Comparison of ENCODE assay signal across 10 cellular contexts in the genomic region with DNA sequence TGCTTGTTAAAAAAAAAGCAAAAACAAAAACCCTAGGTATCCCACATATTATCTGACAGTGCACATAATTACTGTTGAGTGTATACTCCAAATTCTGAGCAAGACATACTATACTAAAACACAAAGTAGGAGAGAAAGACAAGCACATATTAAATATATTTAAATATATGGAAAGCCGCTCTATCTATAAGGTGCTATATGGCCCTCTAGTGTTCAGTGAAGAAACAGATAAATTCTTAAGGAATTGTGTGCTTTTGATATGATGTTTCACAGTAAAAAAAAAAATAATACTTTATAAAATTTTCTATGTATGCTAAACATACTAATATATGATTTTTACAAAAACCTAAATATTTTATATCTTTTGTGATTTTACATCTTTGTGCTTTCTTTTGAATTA.
DNase-seq lines count a peak whose midpoint lies in the region; ATAC-seq, FAIRE-seq and TF ChIP-seq lines count a peak whose summit lies in the region.
"Had no signal": no experiment of that assay in that cellular context is flagged by ENCODE, and none has a peak within 500 bp of the region (broad histone marks: within the 10 kb centered on the region; RNA-seq: fewer than 3 reads in every experiment).

No MANE protein-coding gene starts in this region.

- H3K9me3 Mint-ChIP-seq in activated naive CD4-positive, alpha-beta T cell treated with anti-CD3 and anti-CD28 coated beads, Interleukin-2, amount 10 ng/mL, durations not matched to agents 7 days and 5 days: no peaks in the 10 kb centered on the region
- H3K9me3 Mint-ChIP-seq: activated CD4-positive, alpha-beta T cell treated with anti-CD3 and anti-CD28 coated beads, Interleukin-2, amount 10 ng/mL, durations not matched to agents 7 days and 5 days; stimulated activated effector memory CD8-positive, alpha-beta T cell treated with anti-CD3 and anti-CD28 coated beads, Interleukin-12 subunit alpha, Interleukin-12 subunit beta, amount 100 ng/mL, for 72 hours had no signal

- CTCF ChIA-PET in HepG2 (lab: Yijun Ruan, JAX; ENCODE audit: low intra/inter-chr PET ratio, low total read pairs): no interaction called here
- CTCF ChIA-PET in activated naive CD4-positive, alpha-beta T cell treated with anti-CD3 and anti-CD28 coated beads, Interleukin-2, amount 10 ng/mL, durations not matched to agents 7 days and 5 days (lab: Charles Lee): interaction anchor here (0.7 to 1.3 kb wide), 3 partner anchors 11 to 684 kb away, joined by 3 to 5 read pairs (median 3); no protein-coding TSS in a partner anchor

- POLR2A ChIA-PET in HepG2 (lab: Yijun Ruan, JAX): no interaction called here

- intact Hi-C loops in HepG2 (cut with micrococcal nuclease; ENCODE audit: unreplicated experiment) (no loop called here), posterior vena cava (cut with DNase I) (no loop called here)

- no peak for FAIRE-seq in HepG2 (lab: Jason Lieb, UNC)

- no peak overlapping the region for H3K4me3 Mint-ChIP-seq in activated naive CD4-positive, alpha-beta T cell treated with anti-CD3 and anti-CD28 coated beads, Interleukin-2, amount 10 ng/mL, durations not matched to agents 7 days and 5 days
- H3K4me3 Mint-ChIP-seq: activated CD4-positive, alpha-beta T cell treated with anti-CD3 and anti-CD28 coated beads, Interleukin-2, amount 10 ng/mL, durations not matched to agents 7 days and 5 days; stimulated activated effector memory CD8-positive, alpha-beta T cell treated with anti-CD3 and anti-CD28 coated beads, Interleukin-12 subunit alpha, Interleukin-12 subunit beta, amount 100 ng/mL, for 72 hours had no signal

- peaks cover 23% of the 10 kb centered on the region for H3K4me1 Mint-ChIP-seq in activated naive CD4-positive, alpha-beta T cell treated with anti-CD3 and anti-CD28 coated beads, Interleukin-2, amount 10 ng/mL, durations not matched to agents 7 days and 5 days

- H3K27ac Mint-ChIP-seq in activated naive CD4-positive, alpha-beta T cell treated with anti-CD3 and anti-CD28 coated beads, Interleukin-2, amount 10 ng/mL, durations not matched to agents 7 days and 5 days: no peak overlapping the region
- H3K27ac Mint-ChIP-seq: activated CD4-positive, alpha-beta T cell treated with anti-CD3 and anti-CD28 coated beads, Interleukin-2, amount 10 ng/mL, durations not matched to agents 7 days and 5 days; stimulated activated effector memory CD8-positive, alpha-beta T cell treated with anti-CD3 and anti-CD28 coated beads, Interleukin-12 subunit alpha, Interleukin-12 subunit beta, amount 100 ng/mL, for 72 hours had no signal

- no peak overlapping the region for H3K4me3 ChIP-seq in HepG2 (replicated peaks in 1 of 3; ENCODE audit: insufficient read depth in 1 of 3, low read depth in 2 of 3, low read length in 3 of 3)
- no peak overlapping the region for H3K4me3 ChIP-seq in effector memory CD4-positive, alpha-beta T cell (ENCODE audit: insufficient read depth, low read depth, low read length, poor library complexity, severe bottlenecking)

- TF ChIP-seq POLR2A in HepG2 (IDR thresholded peaks at IDR 0.05; ENCODE audit: insufficient read depth in 1 of 2, low read depth in 2 of 2, low read length in 2 of 2): no peak

- peak; percentile 9 for DNase-seq in COR-L47 (lab: John Stamatoyannopoulos, UW)
- DNase-seq in HepG2 (ENCODE audit: low spot score): peak; percentile 4
- DNase-seq in GDM1 (lab: John Stamatoyannopoulos, UW): no peak
- DNase-seq in posterior vena cava (ENCODE audit: low spot score): no peak
- DNase-seq in activated naive CD4-positive, alpha-beta T cell treated with anti-CD3 and anti-CD28 coated beads, Interleukin-2, amount 10 ng/mL, durations not matched to agents 7 days and 5 days: no peak
- no peak for DNase-seq in effector memory CD4-positive, alpha-beta T cell
- DNase-seq: activated CD4-positive, alpha-beta T cell treated with anti-CD3 and anti-CD28 coated beads, Interleukin-2, amount 10 ng/mL, durations not matched to agents 7 days and 5 days had no signal

- H2AFZ ChIP-seq in HepG2 (ENCODE audit: low read length): no peak overlapping the region

- H3K36me3 Mint-ChIP-seq in activated naive CD4-positive, alpha-beta T cell treated with anti-CD3 and anti-CD28 coated beads, Interleukin-2, amount 10 ng/mL, durations not matched to agents 7 days and 5 days: peaks cover 23% of the 10 kb centered on the region
- H3K36me3 Mint-ChIP-seq: stimulated activated effector memory CD8-positive, alpha-beta T cell treated with anti-CD3 and anti-CD28 coated beads, Interleukin-12 subunit alpha, Interleukin-12 subunit beta, amount 100 ng/mL, for 72 hours had no signal

- TF ChIP-seq EP300 in Ishikawa (IDR thresholded peaks at IDR 0.05; ENCODE audit: borderline replicate concordance) (no peak), HepG2 (IDR thresholded peaks at IDR 0.05; ENCODE audit: low read depth in 2 of 2, low read length in 2 of 2) (no peak), HepG2 (CRISPR knock-in tag; IDR thresholded peaks at IDR 0.05; ENCODE audit: borderline replicate concordance) (no peak)

- no peaks in the 10 kb centered on the region for H3K27me3 ChIP-seq in HepG2 (ENCODE audit: control insufficient read depth in 1 of 2, insufficient read depth in 2 of 2, low read length in 2 of 2)
- no peaks in the 10 kb centered on the region for H3K27me3 ChIP-seq in effector memory CD4-positive, alpha-beta T cell (replicated peaks; ENCODE audit: control insufficient read depth, insufficient read depth, low read length, poor library complexity, severe bottlenecking)

- BruUV-seq in HepG2 (replicated peaks; lab: Mats Ljungman, UMichigan): no TSS peak

- no peak overlapping the region for H3K9ac ChIP-seq in HepG2 (ENCODE audit: insufficient read depth, low read depth, low read length)

- H3K79me2 ChIP-seq in HepG2 (ENCODE audit: insufficient read depth, low read length): no peaks in the 10 kb centered on the region

- ATAC-seq in HepG2: no peak
- ATAC-seq: stimulated activated effector memory CD8-positive, alpha-beta T cell treated with anti-CD3 and anti-CD28 coated beads, Interleukin-12 subunit alpha, Interleukin-12 subunit beta, amount 100 ng/mL, for 72 hours had no signal

- H3K36me3 ChIP-seq in HepG2 (replicated peaks in 1 of 2; ENCODE audit: control insufficient read depth in 1 of 2, insufficient read depth in 2 of 2, low read length in 2 of 2): no peaks in the 10 kb centered on the region
- H3K36me3 ChIP-seq in effector memory CD4-positive, alpha-beta T cell (ENCODE audit: control insufficient read depth, insufficient read depth, low read length): no peaks in the 10 kb centered on the region

- TF ChIP-seq RAD21 in Ishikawa (IDR thresholded peaks at IDR 0.05; ENCODE audit: low read depth): peak; percentile 33; the same call in 1 of the 2 replicates
- no peak for TF ChIP-seq RAD21 in HepG2 (CRISPR knock-in tag; IDR thresholded peaks at IDR 0.05)

- in situ Hi-C loops in HepG2 (cut with HindIII; ENCODE audit: extremely low pct_ligation_motif_present, low pct_unique_long_range_greater_than_20kb): no loop called here

- 100% methylated on average over 1 of the region's 1 CpG for WGBS in HepG2 (ENCODE audit: low lambda C conversion rate)

- no peaks in the 10 kb centered on the region for H3K4me1 ChIP-seq in HepG2 (ENCODE audit: insufficient read depth, low read length)
- peaks cover 16% of the 10 kb centered on the region for H3K4me1 ChIP-seq in effector memory CD4-positive, alpha-beta T cell (ENCODE audit: control insufficient read depth, insufficient read depth, low read length, poor library complexity, severe bottlenecking)

- TF ChIP-seq CTCF in VCaP (conservative IDR thresholded peaks at IDR 0.05) (peak; percentile 71), HepG2 (CRISPR knock-in tag; IDR thresholded peaks at IDR 0.05) (no peak)

- H3K4me2 ChIP-seq in HepG2 (ENCODE audit: low read depth, low read length): no peak overlapping the region

- H4K20me1 ChIP-seq in HepG2 (ENCODE audit: insufficient read depth, low read length): no peaks in the 10 kb centered on the region

- no peaks in the 10 kb centered on the region for H3K27me3 Mint-ChIP-seq in activated naive CD4-positive, alpha-beta T cell treated with anti-CD3 and anti-CD28 coated beads, Interleukin-2, amount 10 ng/mL, durations not matched to agents 7 days and 5 days
- H3K27me3 Mint-ChIP-seq: activated CD4-positive, alpha-beta T cell treated with anti-CD3 and anti-CD28 coated beads, Interleukin-2, amount 10 ng/mL, durations not matched to agents 7 days and 5 days had no signal

- H3K9me3 ChIP-seq in HepG2 (ENCODE audit: low read length): no peaks in the 10 kb centered on the region
- H3K9me3 ChIP-seq in effector memory CD4-positive, alpha-beta T cell (ENCODE audit: control insufficient read depth, low read length): no peaks in the 10 kb centered on the region

- H3K27ac ChIP-seq in VCaP (no peak overlapping the region), HepG2 (ENCODE audit: extremely low read length, insufficient read depth, low read length) (no peak overlapping the region)
- H3K27ac ChIP-seq in effector memory CD4-positive, alpha-beta T cell (ENCODE audit: insufficient read depth, low read length, poor library complexity, severe bottlenecking): no peak overlapping the region

TF ChIP-seq in Ishikawa, 13 proteins besides CTCF, POLR2A, EP300 and RAD21 (continues in another document):
- no peak for TF ChIP-seq CREB1 (IDR thresholded peaks at IDR 0.05; ENCODE audit: low read depth)
- TF ChIP-seq YY1 (IDR thresholded peaks at IDR 0.05; ENCODE audit: low read depth): no peak
- no peak for TF ChIP-seq TEAD4 (IDR thresholded peaks at IDR 0.05)
- TF ChIP-seq TCF12 (IDR thresholded peaks at IDR 0.05; ENCODE audit: low read depth): no peak
- TF ChIP-seq TAF1 (IDR thresholded peaks at IDR 0.05; ENCODE audit: low read depth): no peak
- TF ChIP-seq USF1 (IDR thresholded peaks at IDR 0.05): no peak

TF ChIP-seq in HepG2, 621 proteins besides CTCF, POLR2A, EP300 and RAD21:
- TF ChIP-seq ADNP (CRISPR knock-in tag; IDR thresholded peaks at IDR 0.05) (no peak), NFE2L2 (IDR thresholded peaks at IDR 0.05; ENCODE audit: low read length) (no peak), STAG1 (CRISPR knock-in tag; IDR thresholded peaks at IDR 0.05) (0 out of 2 replicates have a peak, but pooled peaks have one; percentile 5), SPEN (CRISPR knock-in tag; IDR thresholded peaks at IDR 0.05; ENCODE audit: low read depth) (no peak), TGIF2 (CRISPR knock-in tag; IDR thresholded peaks at IDR 0.05) (no peak), ZNF598 (CRISPR knock-in tag; IDR thresholded peaks at IDR 0.05; ENCODE audit: borderline replicate concordance) (no peak)

Comparison
In these comparisons a context has a peak if more than half of its experiments do, and no peak if none do; other contexts are left out.
1. DNase-seq: peak in COR-L47 (single experiment) and HepG2 (single experiment); none in GDM1 (single experiment), posterior vena cava (single experiment), activated naive CD4-positive, alpha-beta T cell treated with anti-CD3 and anti-CD28 coated beads, Interleukin-2, amount 10 ng/mL, durations not matched to agents 7 days and 5 days (single experiment) and effector memory CD4-positive, alpha-beta T cell (0 of 3).